In the genomic region with DNA sequence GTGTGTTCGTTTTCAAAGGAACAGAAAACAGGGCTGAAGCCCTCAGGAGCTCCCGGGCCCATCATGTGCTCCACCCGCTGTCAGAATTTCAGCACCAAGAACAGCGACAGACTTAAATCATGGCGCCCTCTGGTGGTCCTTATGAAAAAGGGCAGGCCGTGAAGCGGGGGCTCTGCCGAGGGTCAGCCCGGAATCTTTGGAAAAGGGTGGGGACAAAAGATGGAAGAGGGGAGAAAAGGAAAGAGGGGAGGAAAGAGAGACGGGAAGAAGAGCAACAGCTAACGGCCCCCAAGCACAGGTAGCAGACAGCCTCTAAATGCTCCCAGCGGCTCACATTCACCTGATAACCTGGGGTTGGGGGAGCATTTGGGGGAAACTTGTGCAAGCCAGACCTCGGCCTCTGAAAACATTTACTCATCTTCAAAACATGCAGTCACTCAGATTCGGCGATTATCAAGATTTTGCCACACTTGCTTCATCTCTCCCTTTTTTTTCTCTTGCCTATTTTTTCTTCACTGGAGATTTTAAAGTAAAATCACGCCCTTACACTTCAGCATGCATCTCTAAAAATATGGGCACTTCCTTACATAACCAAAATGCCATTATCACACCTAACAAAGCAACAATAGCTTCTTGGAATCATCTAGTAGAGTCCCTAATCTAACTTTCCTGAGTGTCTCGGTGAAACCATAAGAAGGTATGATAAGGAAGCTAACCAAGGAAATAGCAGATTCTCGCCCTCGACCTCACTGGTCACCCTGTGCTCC, we compare ENCODE assay signal across 8 cellular contexts. TPM values are rescaled to one million over a fixed set of nuclear protein-coding genes. Genes with fewer than 3 reads are reported as not detected.
DNase-seq lines count a peak whose midpoint lies in the region; ATAC-seq, FAIRE-seq and TF ChIP-seq lines count a peak whose summit lies in the region.

No MANE protein-coding gene starts in this region.

- no TSS peak for BruUV-seq in endothelial cell of umbilical vein (replicated peaks; lab: Mats Ljungman, UMichigan)

- intact Hi-C loops in endothelial cell of umbilical vein (cut with micrococcal nuclease) = loop anchor here (1.0 to 2.0 kb wide), 3 partner anchors 215 to 548 kb away; no protein-coding TSS in a partner anchor
- intact Hi-C loops in naive thymus-derived CD4-positive, alpha-beta T cell (cut with micrococcal nuclease) = loop anchor here (2.0 to 10.0 kb wide), 4 partner anchors 184 to 318 kb away; no protein-coding TSS in a partner anchor

- H3K36me3 ChIP-seq in CD8-positive, alpha-beta memory T cell (ENCODE audit: insufficient read depth, low read length) = no peaks in the 10 kb centered on the region
- H3K36me3 ChIP-seq in HAP-1 (replicated peaks) = no peaks in the 10 kb centered on the region
- no peaks in the 10 kb centered on the region for H3K36me3 ChIP-seq in endothelial cell of umbilical vein (ENCODE audit: control insufficient read depth in 2 of 2, extremely low read depth in 1 of 2, insufficient read depth in 2 of 2, low read length in 2 of 2)
- no peaks in the 10 kb centered on the region for H3K36me3 ChIP-seq in naive thymus-derived CD4-positive, alpha-beta T cell (ENCODE audit: control insufficient read depth in 2 of 3, insufficient read depth in 3 of 3, low read length in 3 of 3)

- H4K20me1 ChIP-seq in endothelial cell of umbilical vein (replicated peaks; ENCODE audit: control insufficient read depth, extremely low read depth, insufficient read depth, low read length) = no peaks in the 10 kb centered on the region

- CTCF ChIA-PET in CD8-positive, alpha-beta memory T cell (lab: Charles Lee) = interaction anchor here (0.6 to 1.7 kb wide), 8 partner anchors 11 to 296 kb away, joined by 3 to 4 read pairs (median 3); no protein-coding TSS in a partner anchor
- CTCF ChIA-PET in endothelial cell of umbilical vein (lab: Charles Lee) = interaction anchor here (0.5 to 5.8 kb wide), 25 partner anchors 9 to 549 kb away, joined by 3 to 125 read pairs (median 4); a partner anchor contains a TSS
- CTCF ChIA-PET in naive thymus-derived CD4-positive, alpha-beta T cell (lab: Charles Lee) = no interaction called here

- H3K4me2 ChIP-seq in endothelial cell of umbilical vein (ENCODE audit: insufficient read depth, low read length) = no peak overlapping the region

- no peaks in the 10 kb centered on the region for H3K36me3 Mint-ChIP-seq in CD8-positive, alpha-beta memory T cell
- H3K36me3 Mint-ChIP-seq in naive thymus-derived CD4-positive, alpha-beta T cell = peaks cover 0 to 9% (median 0%) of the 10 kb centered on the region in 5 donors

- peak; percentile 75 for FAIRE-seq in endothelial cell of umbilical vein (lab: Jason Lieb, UNC)

- no peaks in the 10 kb centered on the region for H3K79me2 ChIP-seq in endothelial cell of umbilical vein (ENCODE audit: control insufficient read depth, insufficient read depth, low read length)

- H3K4me3 Mint-ChIP-seq in CD8-positive, alpha-beta memory T cell = no peak overlapping the region
- no peak overlapping the region for H3K4me3 Mint-ChIP-seq in naive thymus-derived CD4-positive, alpha-beta T cell

- H3K9ac ChIP-seq in endothelial cell of umbilical vein (replicated peaks; ENCODE audit: extremely low read depth, insufficient read depth, low read length) = no peak overlapping the region

- H3K27ac ChIP-seq in CD8-positive, alpha-beta memory T cell (ENCODE audit: low read depth, low read length) = no peak overlapping the region
- H3K27ac ChIP-seq in endothelial cell of umbilical vein (ENCODE audit: insufficient read depth, low read depth, low read length) (no peak overlapping the region), substantia nigra (ENCODE audit: low read depth, low read length, poor library complexity, severe bottlenecking) (no peak overlapping the region)
- H3K27ac ChIP-seq in naive thymus-derived CD4-positive, alpha-beta T cell (ENCODE audit: low read depth, low read length) = no peak overlapping the region

- in situ Hi-C loops in HAP-1 (cut with MboI; ENCODE audit: low sequenced_read_pairs) = loop anchor here (10.0 kb wide), 1 partner anchor 292 kb away; no protein-coding TSS in a partner anchor

- dilution Hi-C loops in endothelial cell of umbilical vein (cut with MboI; ENCODE audit: extremely low pct_ligation_motif_present, low sequenced_read_pairs) = no loop called here

- H3K4me1 ChIP-seq in CD8-positive, alpha-beta memory T cell (ENCODE audit: insufficient read depth, low read length) = no peaks in the 10 kb centered on the region
- H3K4me1 ChIP-seq in HAP-1 (no peaks in the 10 kb centered on the region), endothelial cell of umbilical vein (ENCODE audit: control insufficient read depth, extremely low read depth, insufficient read depth, low read length) (no peaks in the 10 kb centered on the region)
- no peaks in the 10 kb centered on the region for H3K4me1 ChIP-seq in naive thymus-derived CD4-positive, alpha-beta T cell (ENCODE audit: control insufficient read depth in 2 of 2, insufficient read depth in 2 of 2, low read length in 2 of 2)

- peak; percentile 82 for ATAC-seq in naive thymus-derived CD4-positive, alpha-beta T cell
- no peak for ATAC-seq in GM18505 (IDR thresholded peaks at IDR 0.05; ENCODE audit: unreplicated experiment)

- H3K4me3 ChIP-seq in CD8-positive, alpha-beta memory T cell (ENCODE audit: low read length) = no peak overlapping the region
- H3K4me3 ChIP-seq in HAP-1 (no peak overlapping the region), endothelial cell of umbilical vein (replicated peaks in 1 of 3; ENCODE audit: insufficient read depth in 1 of 3, low read depth in 1 of 3, low read length in 3 of 3) (no peak overlapping the region)
- H3K4me3 ChIP-seq in naive thymus-derived CD4-positive, alpha-beta T cell (ENCODE audit: low read length) = no peak overlapping the region

- no peak overlapping the region for H2AFZ ChIP-seq in endothelial cell of umbilical vein (ENCODE audit: low read depth, low read length)

- peaks cover 5 to 12% (median 7%) of the 10 kb centered on the region in 5 donors for H3K9me3 Mint-ChIP-seq in CD8-positive, alpha-beta memory T cell
- peaks cover 0 to 15% (median 6%) of the 10 kb centered on the region in 11 donors for H3K9me3 Mint-ChIP-seq in naive thymus-derived CD4-positive, alpha-beta T cell

- H3K4me1 Mint-ChIP-seq in CD8-positive, alpha-beta memory T cell = peaks cover 0 to 8% (median 0%) of the 10 kb centered on the region in 3 donors
- peaks cover 0 to 4% (median 0%) of the 10 kb centered on the region in 7 donors for H3K4me1 Mint-ChIP-seq in naive thymus-derived CD4-positive, alpha-beta T cell

- POLR2A ChIA-PET in CD8-positive, alpha-beta memory T cell (lab: Charles Lee) = no interaction called here
- POLR2A ChIA-PET in endothelial cell of umbilical vein (lab: Charles Lee) = interaction anchor here (0.6 kb wide), 1 partner anchor 138 kb away, joined by 10 read pairs; no protein-coding TSS in a partner anchor
- POLR2A ChIA-PET in naive thymus-derived CD4-positive, alpha-beta T cell (lab: Charles Lee) = interaction anchor here (1.3 kb wide), 1 partner anchor 118 kb away, joined by 3 read pairs; no protein-coding TSS in a partner anchor

- H3K9me1 ChIP-seq in endothelial cell of umbilical vein (replicated peaks; ENCODE audit: control insufficient read depth, extremely low read depth, insufficient read depth, low read length) = no peaks in the 10 kb centered on the region

- peak; percentile 89 to 94 for TF ChIP-seq CTCF in endothelial cell of umbilical vein (IDR thresholded peaks at IDR 0.05; ENCODE audit: extremely low read depth in 1 of 2, insufficient read depth in 1 of 2, low read depth in 1 of 2, low read length in 2 of 2)

- no peaks in the 10 kb centered on the region for H3K9me3 ChIP-seq in CD8-positive, alpha-beta memory T cell (ENCODE audit: low read length)
- H3K9me3 ChIP-seq in HAP-1 (no peaks in the 10 kb centered on the region), endothelial cell of umbilical vein (replicated peaks; ENCODE audit: control insufficient read depth, insufficient read depth, low read length) (no peaks in the 10 kb centered on the region)
- H3K9me3 ChIP-seq in naive thymus-derived CD4-positive, alpha-beta T cell (ENCODE audit: control insufficient read depth in 2 of 3, low read length in 3 of 3) = peaks cover 0 to 10% (median 0%) of the 10 kb centered on the region in 3 experiments

- H3K27me3 ChIP-seq in CD8-positive, alpha-beta memory T cell (ENCODE audit: insufficient read depth, low read length, poor library complexity, severe bottlenecking) = no peaks in the 10 kb centered on the region
- peaks cover 20% of the 10 kb centered on the region; the same call in 1 of the 2 replicates for H3K27me3 ChIP-seq in HAP-1 (ENCODE audit: low read depth)
- H3K27me3 ChIP-seq in endothelial cell of umbilical vein (ENCODE audit: control insufficient read depth in 2 of 2, insufficient read depth in 2 of 2, low read length in 2 of 2) = no peaks in the 10 kb centered on the region
- no peaks in the 10 kb centered on the region for H3K27me3 ChIP-seq in naive thymus-derived CD4-positive, alpha-beta T cell (ENCODE audit: control insufficient read depth in 2 of 2, insufficient read depth in 2 of 2, low read length in 2 of 2)

- peak; percentile 14 to 59 (median 32) for DNase-seq in CD8-positive, alpha-beta memory T cell
- DNase-seq in HAP-1 (ENCODE audit: low spot score in 2 of 2) (peak; percentile 24 to 68), NCI-H526 treated with DMSO at 0.1 percent for 48 hours (lab: John Stamatoyannopoulos, UW) (peak; percentile 29), endothelial cell of umbilical vein (ENCODE audit: low read depth, low spot score) (peak; percentile 44), substantia nigra (lab: John Stamatoyannopoulos, UW) (peak in 33 of 49 donors; percentile 1 to 59 (median 22))
- peak; percentile 70 for DNase-seq in activated CD8-positive, alpha-beta memory T cell treated with anti-CD3 and anti-CD28 coated beads for 24 hours
- peak; percentile 13 to 57 (median 36) for DNase-seq in naive thymus-derived CD4-positive, alpha-beta T cell

- no peak overlapping the region for H3K27ac Mint-ChIP-seq in CD8-positive, alpha-beta memory T cell
- peak overlapping the region in 1 of 9 donors; percentile 18 for H3K27ac Mint-ChIP-seq in naive thymus-derived CD4-positive, alpha-beta T cell

- peaks cover 28 to 73% of the 10 kb centered on the region in 2 donors for H3K27me3 Mint-ChIP-seq in CD8-positive, alpha-beta memory T cell
- H3K27me3 Mint-ChIP-seq in naive thymus-derived CD4-positive, alpha-beta T cell = peaks cover 4 to 77% (median 58%) of the 10 kb centered on the region in 5 donors

- TF ChIP-seq POLR2A in endothelial cell of umbilical vein (IDR thresholded peaks at IDR 0.05; ENCODE audit: low read depth, low read length) (no peak), GM18505 (IDR thresholded peaks at IDR 0.05; ENCODE audit: borderline replicate concordance, extremely low read depth, insufficient read depth, insufficient read length) (no peak)

RNA-seq across cellular contexts. Expression of a gene that starts 28.1 kb away (rescaled TPM):
- 10 to 100 TPM; 17.5 to 18.3 TPM for total RNA-seq in CD8-positive, alpha-beta memory T cell
- 33.5 TPM for polyA plus RNA-seq in CD8-positive, alpha-beta memory T cell
- 15.7 and 24.2 TPM in 2 replicates for total RNA-seq in endothelial cell of umbilical vein
- polyA plus RNA-seq in endothelial cell of umbilical vein = 25.1 and 30.1 TPM in 2 replicates
- 14.1 and 16.0 TPM in 2 replicates for polyA plus RNA-seq in endothelial cell of umbilical vein (2011; cell fraction: cytosol; rRNA removed)
- 16.2 and 18.1 TPM in 2 replicates for polyA plus RNA-seq in endothelial cell of umbilical vein (2011; cell fraction: nucleus; rRNA removed)
- 15.8 and 18.0 TPM in 2 replicates for polyA plus RNA-seq in endothelial cell of umbilical vein (2012)
- polyA minus RNA-seq in endothelial cell of umbilical vein = 28.0 and 28.9 TPM in 2 replicates
- 7.1 TPM for polyA minus RNA-seq in endothelial cell of umbilical vein (2011; cell fraction: cytosol; rRNA and poly(A)+ RNA removed)
- polyA minus RNA-seq in endothelial cell of umbilical vein (2011; cell fraction: nucleus; rRNA and poly(A)+ RNA removed) = 9.9 and 11.3 TPM in 2 replicates
- 10 to 100 TPM; 28.7 to 56.2 (median 39.4) TPM for total RNA-seq in naive thymus-derived CD4-positive, alpha-beta T cell
- 10 to 100 TPM; 10.5 to 31.4 TPM for polyA plus RNA-seq in naive thymus-derived CD4-positive, alpha-beta T cell
